39 cellular contexts compared by ENCODE assay signal in the genomic region with DNA sequence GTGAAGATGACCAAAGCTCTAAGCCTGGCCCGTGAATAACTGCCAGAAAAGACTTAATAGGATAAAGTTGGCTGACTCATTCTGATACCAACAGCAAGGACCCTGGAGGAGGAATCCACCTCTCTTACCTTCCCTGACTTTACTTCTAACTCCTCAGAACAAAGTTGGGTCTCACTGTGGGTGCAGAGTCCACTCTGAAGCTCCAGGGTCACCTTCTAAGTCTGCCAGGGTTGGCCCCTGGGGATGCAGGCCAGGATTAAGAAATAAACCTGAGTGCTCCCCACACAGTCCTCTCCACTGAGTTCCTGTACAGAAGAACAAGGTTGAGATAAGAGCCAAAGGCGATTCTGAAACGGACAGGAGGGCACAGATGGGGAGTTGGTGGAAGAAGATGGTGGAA. TPM values are rescaled to one million over a fixed set of nuclear protein-coding genes. Genes with fewer than 3 reads are reported as not detected.
"Had no signal": no experiment of that assay in that cellular context is flagged by ENCODE, and none has a peak within 500 bp of the region (broad histone marks: within the 10 kb centered on the region; RNA-seq: fewer than 3 reads in every experiment).

No MANE protein-coding gene starts in this region.

- H3K4me3 ChIP-seq: MG63 had no signal

- H3K27ac ChIP-seq: KMS-11 had no signal

- DNase-seq: Karpas-422, Kasumi-1, KG1, MG63, MM.1S, MV-4-11, NCI-H1048, NCI-H1092, NCI-H1092 treated with DMSO at 0.1 percent for 48 hours, NCI-H1105, NCI-H1105 treated with DMSO at 0.1 percent for 48 hours, NCI-H1417, NCI-H1417 treated with DMSO at 0.1 percent for 48 hours, NCI-H1436, NCI-H1436 treated with DMSO at 0.1 percent for 48 hours, NCI-H146, NCI-H1694, NCI-H1694 treated with DMSO at 0.1 percent for 48 hours, NCI-H187, NCI-H187 treated with DMSO at 0.1 percent for 48 hours, NCI-H1930, NCI-H2029, NCI-H2029 treated with DMSO at 0.1 percent for 48 hours, NCI-H2081, NCI-H2081 treated with DMSO at 0.1 percent for 48 hours, NCI-H2107, NCI-H2171, NCI-H2171 treated with DMSO at 0.1 percent for 48 hours, NCI-H2227 treated with DMSO at 0.1 percent for 48 hours, NCI-H226, NCI-H345, NCI-H446, NCI-H446 treated with DMSO at 0.1 percent for 48 hours, NCI-H510A had no signal

RNA-seq across cellular contexts. Expression of gene GPR26, which starts 54.4 kb away (rescaled TPM):
- total RNA-seq: LHCN-M2, M059J, MCF 10A, NCI-H460 had no signal
